17 cellular contexts compared by ENCODE assay signal in genomic region chr22:23655891-23656475, GRCh38. TPM values are rescaled to one million over a fixed set of nuclear protein-coding genes. Genes with fewer than 3 reads are reported as not detected.
DNase-seq lines count a peak whose midpoint lies in the region; ATAC-seq, FAIRE-seq and TF ChIP-seq lines count a peak whose summit lies in the region.
"Had no signal": no experiment of that assay in that cellular context is flagged by ENCODE, and none has a peak within 500 bp of the region (broad histone marks: within the 10 kb centered on the region; RNA-seq: fewer than 3 reads in every experiment).

No MANE protein-coding gene starts in this region.

- CTCF ChIA-PET in HEK293 (lab: Yijun Ruan, JAX), result no interaction called here
- CTCF ChIA-PET in HepG2 (lab: Yijun Ruan, JAX; ENCODE audit: low intra/inter-chr PET ratio, low total read pairs), result no interaction called here

- H3K79me2 ChIP-seq in HepG2 (ENCODE audit: insufficient read depth, low read length), result no peaks in the 10 kb centered on the region

- H3K27ac ChIP-seq in HEK293 (ENCODE audit: extremely low read depth, low read depth, low read length), result no peak overlapping the region
- no peak overlapping the region for H3K27ac ChIP-seq in HepG2 (ENCODE audit: extremely low read length, insufficient read depth, low read length)
- H3K27ac ChIP-seq: A549, C4-2B, GM23248 had no signal

- H3K27me3 ChIP-seq in HepG2 (ENCODE audit: control insufficient read depth in 1 of 2, insufficient read depth in 2 of 2, low read length in 2 of 2), result no peaks in the 10 kb centered on the region
- H3K27me3 ChIP-seq: BE2C had no signal

- no peaks in the 10 kb centered on the region for H4K20me1 ChIP-seq in HepG2 (ENCODE audit: insufficient read depth, low read length)

- no peaks in the 10 kb centered on the region for H3K27me3 Mint-ChIP-seq in stimulated activated memory B cell treated with anti-CD40 and anti-IgM and Interleukin-4, amounts not matched to agents 10 μg/mL and 1 μg/mL and 100 μg/mL, for 72 hours
- H3K27me3 Mint-ChIP-seq: CD8-positive, alpha-beta memory T cell had no signal

- peak; percentile 53 for ATAC-seq in HepG2
- no peak for ATAC-seq in HG03469 (IDR thresholded peaks at IDR 0.05; ENCODE audit: unreplicated experiment)
- ATAC-seq in stimulated activated memory B cell treated with anti-CD40 and anti-IgM and Interleukin-4, amounts not matched to agents 10 μg/mL and 1 μg/mL and 100 μg/mL, for 72 hours, result no peak
- ATAC-seq in GM19351 (IDR thresholded peaks at IDR 0.05; ENCODE audit: unreplicated experiment), result no peak
- ATAC-seq: A549, K562 had no signal

- DNase-seq in HepG2 (ENCODE audit: low spot score) (no peak), posterior vena cava (ENCODE audit: low spot score) (peak; percentile 63)
- DNase-seq: BE2C; Caco-2; CD8-positive, alpha-beta memory T cell; GF-D8; GM23248 had no signal

- intact Hi-C loops in HepG2 (cut with micrococcal nuclease; ENCODE audit: unreplicated experiment), result no loop called here
- intact Hi-C loops in posterior vena cava (cut with DNase I), result no loop called here

- POLR2A ChIA-PET in HEK293 (lab: Yijun Ruan, JAX), result no interaction called here
- POLR2A ChIA-PET in HepG2 (lab: Yijun Ruan, JAX), result no interaction called here

- H2AFZ ChIP-seq in HepG2 (ENCODE audit: low read length), result no peak overlapping the region
- H2AFZ ChIP-seq: GM23248 had no signal

- 90% methylated on average over 4 of the region's 6 CpGs for WGBS in HepG2 (ENCODE audit: low lambda C conversion rate)

- H3K27ac Mint-ChIP-seq in stimulated activated memory B cell treated with anti-CD40 and anti-IgM and Interleukin-4, amounts not matched to agents 10 μg/mL and 1 μg/mL and 100 μg/mL, for 72 hours, result no peak overlapping the region

- no peaks in the 10 kb centered on the region for H3K9me3 Mint-ChIP-seq in stimulated activated memory B cell treated with anti-CD40 and anti-IgM and Interleukin-4, amounts not matched to agents 10 μg/mL and 1 μg/mL and 100 μg/mL, for 72 hours
- H3K9me3 Mint-ChIP-seq: CD8-positive, alpha-beta memory T cell had no signal

- H3K4me3 ChIP-seq in HEK293 (ENCODE audit: low read depth, low read length) (no peak overlapping the region), HepG2 (replicated peaks in 1 of 3; ENCODE audit: insufficient read depth in 1 of 3, low read depth in 2 of 3, low read length in 3 of 3) (no peak overlapping the region)
- H3K4me3 ChIP-seq: A549, GM23248, K562 had no signal

- peaks cover 49% of the 10 kb centered on the region for H3K36me3 Mint-ChIP-seq in stimulated activated memory B cell treated with anti-CD40 and anti-IgM and Interleukin-4, amounts not matched to agents 10 μg/mL and 1 μg/mL and 100 μg/mL, for 72 hours

- no peaks in the 10 kb centered on the region for H3K4me1 Mint-ChIP-seq in stimulated activated memory B cell treated with anti-CD40 and anti-IgM and Interleukin-4, amounts not matched to agents 10 μg/mL and 1 μg/mL and 100 μg/mL, for 72 hours
- H3K4me1 Mint-ChIP-seq: CD8-positive, alpha-beta memory T cell had no signal

- H3K4me1 ChIP-seq in HEK293 (ENCODE audit: control insufficient read depth, insufficient read depth, low read length), result no peaks in the 10 kb centered on the region
- H3K4me1 ChIP-seq in HepG2 (ENCODE audit: insufficient read depth, low read length), result peaks cover 11% of the 10 kb centered on the region
- H3K4me1 ChIP-seq: A549, BE2C, Caco-2 had no signal

- no peak overlapping the region for H3K4me3 Mint-ChIP-seq in stimulated activated memory B cell treated with anti-CD40 and anti-IgM and Interleukin-4, amounts not matched to agents 10 μg/mL and 1 μg/mL and 100 μg/mL, for 72 hours
- H3K4me3 Mint-ChIP-seq: CD8-positive, alpha-beta memory T cell had no signal

- peaks cover 26 to 54% of the 10 kb centered on the region in 2 experiments; a peak in 2 of 3 replicates for H3K36me3 ChIP-seq in HEK293 (ENCODE audit: control insufficient read depth in 2 of 2, insufficient read depth in 1 of 2, low read length in 2 of 2)
- H3K36me3 ChIP-seq in HepG2 (replicated peaks in 1 of 2; ENCODE audit: control insufficient read depth in 1 of 2, insufficient read depth in 2 of 2, low read length in 2 of 2), result peaks cover 6 to 17% of the 10 kb centered on the region in 2 experiments; a peak in 4 of 5 replicates

- TF ChIP-seq POLR2A in HepG2 (IDR thresholded peaks at IDR 0.05; ENCODE audit: insufficient read depth in 1 of 2, low read depth in 2 of 2, low read length in 2 of 2), result no peak

- no peak overlapping the region for H3K4me2 ChIP-seq in HepG2 (ENCODE audit: low read depth, low read length)
- H3K4me2 ChIP-seq: A549 had no signal

- TF ChIP-seq RAD21 in HepG2 (CRISPR knock-in tag; IDR thresholded peaks at IDR 0.05), result no peak

- in situ Hi-C loops in HepG2 (cut with HindIII; ENCODE audit: extremely low pct_ligation_motif_present, low pct_unique_long_range_greater_than_20kb), result no loop called here

- BruUV-seq in HepG2 (replicated peaks; lab: Mats Ljungman, UMichigan), result no TSS peak

- TF ChIP-seq EP300 in HepG2 (IDR thresholded peaks at IDR 0.05; ENCODE audit: low read depth in 2 of 2, low read length in 2 of 2), result no peak
- no peak for TF ChIP-seq EP300 in HepG2 (CRISPR knock-in tag; IDR thresholded peaks at IDR 0.05; ENCODE audit: borderline replicate concordance)

- FAIRE-seq in HepG2 (lab: Jason Lieb, UNC), result no peak
- FAIRE-seq: A549, GM19239, H54, K562 had no signal

- TF ChIP-seq CTCF in HEK293 (tag by site-specific recombination; IDR thresholded peaks at IDR 0.05), result no peak
- TF ChIP-seq CTCF in HepG2 (CRISPR knock-in tag; IDR thresholded peaks at IDR 0.05), result 0 out of 2 replicates have a peak, but pooled peaks have one; percentile 7

- H3K9me3 ChIP-seq in HEK293 (ENCODE audit: control insufficient read depth, insufficient read depth, low read depth, low read length) (no peaks in the 10 kb centered on the region), HepG2 (ENCODE audit: low read length) (no peaks in the 10 kb centered on the region)
- H3K9me3 ChIP-seq: A549, BE2C, Caco-2 had no signal

- H3K9ac ChIP-seq in HepG2 (ENCODE audit: insufficient read depth, low read depth, low read length), result no peak overlapping the region
- H3K9ac ChIP-seq: GM23248 had no signal

TF ChIP-seq in HEK293, 187 proteins besides CTCF, POLR2A, EP300 and RAD21:
- TF ChIP-seq MEIS1 (CRISPR knock-in tag; IDR thresholded peaks at IDR 0.05; ENCODE audit: borderline replicate concordance) (no peak), GLIS1 (tag by site-specific recombination; IDR thresholded peaks at IDR 0.05) (peak; percentile 81)

RNA-seq across cellular contexts. Expression of gene DRICH1, which starts 23.9 kb away (rescaled TPM):
- total RNA-seq in HepG2 (2016; rRNA removed; fragmentation: Illumina TruSeq; extraction: Trizol), result 0.15 and 0.66 TPM in 2 replicates
- 0.53 TPM in 1 of 2 replicates, not detected in the other for total RNA-seq in HepG2 (2016; cell fraction: cytosol; rRNA removed; fragmentation: Illumina TruSeq; extraction: Trizol; ENCODE audit: low read depth)
- 0.43 TPM in 1 of 2 replicates, not detected in the other for total RNA-seq in HepG2 (2016; cell fraction: insoluble cytoplasmic fraction; rRNA removed; fragmentation: Illumina TruSeq; extraction: Trizol)
- total RNA-seq in HepG2 (2016; cell fraction: membrane; rRNA removed; fragmentation: Illumina TruSeq; extraction: Trizol), result 0.14 and 0.28 TPM in 2 replicates
- 0.28 and 0.56 TPM in 2 replicates for total RNA-seq in HepG2 (2016; cell fraction: nucleus; rRNA removed; fragmentation: Illumina TruSeq; extraction: Trizol)
- 0.08 and 0.22 TPM in 2 replicates for polyA plus RNA-seq in HepG2 (2011; rRNA removed)
- 0.05 TPM in 1 of 2 replicates, not detected in the other for polyA plus RNA-seq in HepG2 (2011; cell fraction: cytosol; rRNA removed)
- polyA plus RNA-seq in HepG2 (2011; cell fraction: nucleus; rRNA removed), result 0.98 and 1.4 TPM in 2 replicates
- polyA plus RNA-seq in HepG2 (2012), result 0.11 and 0.16 TPM in 2 replicates
- not detected in 2 replicates for polyA plus RNA-seq in HepG2 (2016; cell fraction: cytosol; fragmentation: Illumina TruSeq; extraction: Trizol; ENCODE audit: low read depth)
- 0.25 TPM in 1 of 2 replicates, not detected in the other for polyA plus RNA-seq in HepG2 (2016; cell fraction: insoluble cytoplasmic fraction; fragmentation: Illumina TruSeq; extraction: Trizol; ENCODE audit: low read depth)
- 0.14 TPM in 1 of 2 replicates, not detected in the other for polyA plus RNA-seq in HepG2 (2016; cell fraction: membrane; fragmentation: Illumina TruSeq; extraction: Trizol; ENCODE audit: low read depth)
- polyA plus RNA-seq in HepG2 (2016; cell fraction: nucleus; fragmentation: Illumina TruSeq; extraction: Trizol; ENCODE audit: insufficient read depth, low read depth), result 1.1 and 1.4 TPM in 2 replicates
- polyA minus RNA-seq in HepG2 (2011; rRNA and poly(A)+ RNA removed; ENCODE audit: low replicate concordance), result 0.63 TPM in 1 of 2 replicates, not detected in the other
- polyA minus RNA-seq in HepG2 (2011; cell fraction: cytosol; rRNA and poly(A)+ RNA removed), result not detected in 2 replicates
- 0.37 and 0.39 TPM in 2 replicates for polyA minus RNA-seq in HepG2 (2011; cell fraction: nucleus; rRNA and poly(A)+ RNA removed)
- total RNA-seq in posterior vena cava, result under 1 TPM; 0.19 to 0.42 TPM
- total RNA-seq: GM23248 had no signal
- polyA plus RNA-seq: CD8-positive, alpha-beta memory T cell; GM23248 had no signal

RNA-seq across cellular contexts. Expression of gene RGL4, which starts 34.8 kb away (rescaled TPM):
- total RNA-seq in HepG2 (2016; rRNA removed; fragmentation: Illumina TruSeq; extraction: Trizol), result not detected in 2 replicates
- not detected in 2 replicates for total RNA-seq in HepG2 (2016; cell fraction: cytosol; rRNA removed; fragmentation: Illumina TruSeq; extraction: Trizol; ENCODE audit: low read depth)
- not detected in 2 replicates for total RNA-seq in HepG2 (2016; cell fraction: insoluble cytoplasmic fraction; rRNA removed; fragmentation: Illumina TruSeq; extraction: Trizol)
- total RNA-seq in HepG2 (2016; cell fraction: membrane; rRNA removed; fragmentation: Illumina TruSeq; extraction: Trizol), result not detected in 2 replicates
- not detected in 2 replicates for total RNA-seq in HepG2 (2016; cell fraction: nucleus; rRNA removed; fragmentation: Illumina TruSeq; extraction: Trizol)
- not detected in 2 replicates for polyA plus RNA-seq in HepG2 (2011; rRNA removed)
- polyA plus RNA-seq in HepG2 (2011; cell fraction: cytosol; rRNA removed), result not detected in 2 replicates
- polyA plus RNA-seq in HepG2 (2011; cell fraction: nucleus; rRNA removed), result not detected in 2 replicates
- polyA plus RNA-seq in HepG2 (2012), result 0.11 and 0.36 TPM in 2 replicates
- polyA plus RNA-seq in HepG2 (2016; cell fraction: cytosol; fragmentation: Illumina TruSeq; extraction: Trizol; ENCODE audit: low read depth), result not detected in 2 replicates
- not detected in 2 replicates for polyA plus RNA-seq in HepG2 (2016; cell fraction: insoluble cytoplasmic fraction; fragmentation: Illumina TruSeq; extraction: Trizol; ENCODE audit: low read depth)
- polyA plus RNA-seq in HepG2 (2016; cell fraction: membrane; fragmentation: Illumina TruSeq; extraction: Trizol; ENCODE audit: low read depth), result not detected in 2 replicates
- polyA plus RNA-seq in HepG2 (2016; cell fraction: nucleus; fragmentation: Illumina TruSeq; extraction: Trizol; ENCODE audit: insufficient read depth, low read depth), result not detected in 2 replicates
- polyA minus RNA-seq in HepG2 (2011; rRNA and poly(A)+ RNA removed; ENCODE audit: low replicate concordance), result not detected in 2 replicates
- not detected in 2 replicates for polyA minus RNA-seq in HepG2 (2011; cell fraction: cytosol; rRNA and poly(A)+ RNA removed)
- not detected in 2 replicates for polyA minus RNA-seq in HepG2 (2011; cell fraction: nucleus; rRNA and poly(A)+ RNA removed)
- total RNA-seq in posterior vena cava, result 1 to 10 TPM in 1 of 2 donors, under 1 TPM in 1; 0.24 to 1.7 TPM
- total RNA-seq: Caco-2, GM23248, K562 had no signal
- polyA plus RNA-seq: A549, AG04450, K562 had no signal

Comparison
In these comparisons a context has a peak if more than half of its experiments do, and no peak if none do; other contexts are left out.
1. Of the 63 proteins assayed by ChIP-seq in both HepG2 and HEK293: peak only in HepG2: CTCF; only in HEK293: none; in both: none; in neither: 62.